Comparison of ENCODE assay signal across 19 cellular contexts in the genomic region with DNA sequence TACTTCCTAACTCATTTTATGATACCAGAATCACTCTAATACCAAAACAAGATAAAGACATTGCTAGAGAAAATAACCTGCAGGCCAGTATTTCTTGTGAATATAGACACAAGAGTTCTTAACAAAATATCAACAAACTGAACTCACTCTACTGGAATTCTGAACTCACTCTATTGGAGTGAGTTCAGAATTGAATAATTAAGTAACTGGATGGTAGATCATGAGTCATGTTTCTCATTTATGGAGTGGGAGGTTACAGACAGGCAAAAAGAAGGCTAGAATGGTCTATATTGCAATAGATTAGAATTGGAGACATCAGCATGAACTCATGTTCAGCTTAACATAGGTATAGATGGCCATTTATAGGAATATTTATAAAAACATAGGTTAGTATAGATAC. TPM values are rescaled to one million over a fixed set of nuclear protein-coding genes. Genes with fewer than 3 reads are reported as not detected.
DNase-seq lines count a peak whose midpoint lies in the region; ATAC-seq, FAIRE-seq and TF ChIP-seq lines count a peak whose summit lies in the region.
"Had no signal": no experiment of that assay in that cellular context is flagged by ENCODE, and none has a peak within 500 bp of the region (broad histone marks: within the 10 kb centered on the region; RNA-seq: fewer than 3 reads in every experiment).

No MANE protein-coding gene starts in this region.

- H3K4me3 ChIP-seq in GM23248 (no peak overlapping the region), bronchial epithelial cell (ENCODE audit: low read depth, low read length) (no peak overlapping the region), kidney epithelial cell (ENCODE audit: low read depth, low read length) (no peak overlapping the region)
- H3K4me3 ChIP-seq: A549 had no signal

- H3K9me3 Mint-ChIP-seq in activated CD4-positive, alpha-beta T cell treated with anti-CD3 and anti-CD28 coated beads for 36 hours (ENCODE audit: low read depth) = no peaks in the 10 kb centered on the region
- H3K9me3 Mint-ChIP-seq in activated naive CD8-positive, alpha-beta T cell treated with anti-CD3 and anti-CD28 coated beads, Interleukin-2, amount 50 U/mL, for 24 hours = no peaks in the 10 kb centered on the region
- H3K9me3 Mint-ChIP-seq: activated naive CD4-positive, alpha-beta T cell treated with anti-CD3 and anti-CD28 coated beads, Interleukin-2, amount 50 U/mL, for 72 hours; stimulated activated naive CD8-positive, alpha-beta T cell treated with anti-CD3 and anti-CD28 coated beads, Interleukin-15, Interleukin-2, amounts not matched to agents 100 ng/mL and 50 ng/mL, for 24 hours had no signal

- H3K27ac Mint-ChIP-seq in activated CD4-positive, alpha-beta T cell treated with anti-CD3 and anti-CD28 coated beads for 36 hours = no peak overlapping the region
- H3K27ac Mint-ChIP-seq in activated naive CD8-positive, alpha-beta T cell treated with anti-CD3 and anti-CD28 coated beads, Interleukin-2, amount 50 U/mL, for 24 hours = no peak overlapping the region
- H3K27ac Mint-ChIP-seq: activated naive CD4-positive, alpha-beta T cell treated with anti-CD3 and anti-CD28 coated beads, Interleukin-2, amount 50 U/mL, for 72 hours; stimulated activated naive CD8-positive, alpha-beta T cell treated with anti-CD3 and anti-CD28 coated beads, Interleukin-15, Interleukin-2, amounts not matched to agents 100 ng/mL and 50 ng/mL, for 24 hours had no signal

- H2AFZ ChIP-seq in GM23248 = no peak overlapping the region

- in situ Hi-C loops in GM23248 (cut with MboI) = loop anchor here (10.0 kb wide), 1 partner anchor 94 kb away; no protein-coding TSS in a partner anchor

- FAIRE-seq in bronchial epithelial cell (lab: Jason Lieb, UNC) = no peak
- FAIRE-seq: A549, RCC 7860, urothelium cell line had no signal

- no peaks in the 10 kb centered on the region for H3K36me3 Mint-ChIP-seq in activated CD4-positive, alpha-beta T cell treated with anti-CD3 and anti-CD28 coated beads for 36 hours (ENCODE audit: low read depth)
- no peaks in the 10 kb centered on the region for H3K36me3 Mint-ChIP-seq in activated naive CD8-positive, alpha-beta T cell treated with anti-CD3 and anti-CD28 coated beads, Interleukin-2, amount 50 U/mL, for 24 hours (ENCODE audit: low read depth)
- H3K36me3 Mint-ChIP-seq: activated naive CD4-positive, alpha-beta T cell treated with anti-CD3 and anti-CD28 coated beads, Interleukin-2, amount 50 U/mL, for 72 hours had no signal

- H3K4me1 Mint-ChIP-seq in activated CD4-positive, alpha-beta T cell treated with anti-CD3 and anti-CD28 coated beads for 36 hours = no peaks in the 10 kb centered on the region
- no peaks in the 10 kb centered on the region for H3K4me1 Mint-ChIP-seq in activated naive CD8-positive, alpha-beta T cell treated with anti-CD3 and anti-CD28 coated beads, Interleukin-2, amount 50 U/mL, for 24 hours

- DNase-seq in AG08395 (ENCODE audit: low spot score) (peak; percentile 55), GM23248 (peak; percentile 82), bronchial epithelial cell (ENCODE audit: low read depth) (peak; percentile 70), kidney epithelial cell (ENCODE audit: low read depth) (peak; percentile 43), activated T-cell treated with anti-CD3 and anti-CD28 coated beads for 4 hours (no peak)
- DNase-seq in activated CD4-positive, alpha-beta T cell treated with anti-CD3 and anti-CD28 coated beads for 36 hours = no peak
- no peak for DNase-seq in activated naive CD8-positive, alpha-beta T cell treated with anti-CD3 and anti-CD28 coated beads, Interleukin-2, amount 50 U/mL, for 24 hours
- DNase-seq: Calu3; central memory CD4-positive, alpha-beta T cell; NCI-H2081 treated with DMSO at 0.1 percent for 48 hours; NCI-H82; retina had no signal

- no peaks in the 10 kb centered on the region for H3F3A ChIP-seq in GM23248 (ENCODE audit: insufficient read depth)

- no peaks in the 10 kb centered on the region for H3K9me3 ChIP-seq in GM23248 (ENCODE audit: low read depth)
- H3K9me3 ChIP-seq: A549 had no signal

- POLR2A ChIA-PET in activated CD4-positive, alpha-beta T cell treated with anti-CD3 and anti-CD28 coated beads for 36 hours (lab: Charles Lee) = no interaction called here

- CTCF ChIA-PET in activated CD4-positive, alpha-beta T cell treated with anti-CD3 and anti-CD28 coated beads for 36 hours (lab: Charles Lee) = interaction anchor here (0.6 kb wide), 1 partner anchor 203 kb away, joined by 3 read pairs; no protein-coding TSS in a partner anchor

- no peaks in the 10 kb centered on the region for H3K79me2 ChIP-seq in GM23248 (ENCODE audit: insufficient read depth)

- H3K4me2 ChIP-seq in GM23248 (ENCODE audit: unreplicated experiment) = peak overlapping the region; percentile 4
- H3K4me2 ChIP-seq: A549 had no signal

- ATAC-seq in HG03469 (IDR thresholded peaks at IDR 0.05; ENCODE audit: unreplicated experiment) = no peak
- ATAC-seq in activated CD4-positive, alpha-beta T cell treated with anti-CD3 and anti-CD28 coated beads for 36 hours = no peak
- ATAC-seq in activated naive CD8-positive, alpha-beta T cell treated with anti-CD3 and anti-CD28 coated beads, Interleukin-2, amount 50 U/mL, for 24 hours = no peak
- ATAC-seq: A549; activated naive CD4-positive, alpha-beta T cell treated with anti-CD3 and anti-CD28 coated beads, Interleukin-2, amount 50 U/mL, for 72 hours had no signal

- peaks cover 12% of the 10 kb centered on the region for H3K4me1 ChIP-seq in GM23248 (ENCODE audit: insufficient read depth)
- H3K4me1 ChIP-seq: A549 had no signal

- H4K20me1 ChIP-seq in GM23248 (ENCODE audit: insufficient read depth) = no peaks in the 10 kb centered on the region

- no peak overlapping the region for H3K4me3 Mint-ChIP-seq in activated CD4-positive, alpha-beta T cell treated with anti-CD3 and anti-CD28 coated beads for 36 hours
- H3K4me3 Mint-ChIP-seq in activated naive CD8-positive, alpha-beta T cell treated with anti-CD3 and anti-CD28 coated beads, Interleukin-2, amount 50 U/mL, for 24 hours = no peak overlapping the region
- H3K4me3 Mint-ChIP-seq: stimulated activated naive CD8-positive, alpha-beta T cell treated with anti-CD3 and anti-CD28 coated beads, Interleukin-15, Interleukin-2, amounts not matched to agents 100 ng/mL and 50 ng/mL, for 24 hours had no signal

- H3K9me2 ChIP-seq in GM23248 (ENCODE audit: insufficient read depth) = no peaks in the 10 kb centered on the region

- no peaks in the 10 kb centered on the region for H3K27me3 ChIP-seq in GM23248 (replicated peaks; ENCODE audit: insufficient read depth)
- H3K27me3 ChIP-seq in bronchial epithelial cell (ENCODE audit: control insufficient read depth, insufficient read depth, low read length) = no peaks in the 10 kb centered on the region
- no peaks in the 10 kb centered on the region for H3K27me3 ChIP-seq in kidney epithelial cell (ENCODE audit: control insufficient read depth, insufficient read depth, low read length)

- TF ChIP-seq CTCF in bronchial epithelial cell (IDR thresholded peaks at IDR 0.05; ENCODE audit: insufficient read depth, low read length, severe bottlenecking) (no peak), kidney epithelial cell (IDR thresholded peaks at IDR 0.05; ENCODE audit: insufficient read depth, low read length, poor library complexity, severe bottlenecking) (no peak)

- no peaks in the 10 kb centered on the region for H3K36me3 ChIP-seq in GM23248 (ENCODE audit: low read depth)
- no peaks in the 10 kb centered on the region for H3K36me3 ChIP-seq in bronchial epithelial cell (ENCODE audit: control insufficient read depth, insufficient read depth, low read length)
- no peaks in the 10 kb centered on the region for H3K36me3 ChIP-seq in kidney epithelial cell (ENCODE audit: control insufficient read depth, insufficient read depth, low read length)

- H3K9ac ChIP-seq in GM23248 = no peak overlapping the region

- peaks cover 21% of the 10 kb centered on the region for H3K27me3 Mint-ChIP-seq in activated CD4-positive, alpha-beta T cell treated with anti-CD3 and anti-CD28 coated beads for 36 hours
- H3K27me3 Mint-ChIP-seq in activated naive CD8-positive, alpha-beta T cell treated with anti-CD3 and anti-CD28 coated beads, Interleukin-2, amount 50 U/mL, for 24 hours = peaks cover 12% of the 10 kb centered on the region

- intact Hi-C loops in activated CD4-positive, alpha-beta T cell treated with anti-CD3 and anti-CD28 coated beads for 36 hours (cut with DNase I, micrococcal nuclease) = loop anchor here in 1 of 2 experiments (5.0 kb wide), 2 partner anchors 1182 to 1822 kb away; no protein-coding TSS in a partner anchor

- H3K27ac ChIP-seq in GM23248 = no peak overlapping the region
- H3K27ac ChIP-seq: A549 had no signal

RNA-seq across cellular contexts. Expression of a gene that starts 26.6 kb away (rescaled TPM):
- not detected in 2 replicates for total RNA-seq in GM23248 (2014; rRNA removed; shearing (Covaris generic))
- not detected in 2 replicates for polyA plus RNA-seq in GM23248 (2016; fragmentation: Nextera tagmentation; extraction: Ambion mirVana)
- total RNA-seq in bronchial epithelial cell (not detected in 2 replicates), kidney epithelial cell (not detected in 2 replicates)
- total RNA-seq in activated CD4-positive, alpha-beta T cell treated with anti-CD3 and anti-CD28 coated beads for 36 hours = not detected
- total RNA-seq: activated naive CD4-positive, alpha-beta T cell treated with anti-CD3 and anti-CD28 coated beads, Interleukin-2, amount 50 U/mL, for 72 hours; glomerular endothelial cell had no signal

Comparison
In these comparisons a context has a peak if more than half of its experiments do, and no peak if none do; other contexts are left out.
1. DNase-seq: peak in AG08395 (single experiment), GM23248 (single experiment), bronchial epithelial cell (single experiment) and kidney epithelial cell (single experiment); none in activated T-cell treated with anti-CD3 and anti-CD28 coated beads for 4 hours (single experiment), activated CD4-positive, alpha-beta T cell treated with anti-CD3 and anti-CD28 coated beads for 36 hours (single experiment) and activated naive CD8-positive, alpha-beta T cell treated with anti-CD3 and anti-CD28 coated beads, Interleukin-2, amount 50 U/mL, for 24 hours (single experiment).